33 cellular contexts compared by ENCODE assay signal in the genomic region with DNA sequence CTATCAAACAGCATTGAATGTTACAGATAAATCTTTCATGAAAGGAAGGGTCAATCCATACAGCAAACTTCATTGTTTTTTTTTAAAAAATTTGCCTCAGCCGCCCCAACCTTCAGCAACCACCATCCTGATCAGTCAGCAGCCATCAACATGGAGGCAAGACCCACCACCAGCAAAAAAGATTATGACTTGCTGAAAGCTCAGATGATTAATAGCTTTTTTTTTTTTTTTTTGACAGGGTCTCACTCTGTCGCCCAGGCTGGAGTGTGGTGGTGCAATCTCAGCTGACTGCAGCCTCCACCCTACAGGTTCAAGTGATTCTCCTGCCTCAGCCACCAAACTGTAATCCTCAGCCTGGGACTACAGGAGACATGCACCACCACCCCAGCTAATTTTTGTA. TPM values are rescaled to one million over a fixed set of nuclear protein-coding genes. Genes with fewer than 3 reads are reported as not detected.
"Had no signal": no experiment of that assay in that cellular context is flagged by ENCODE, and none has a peak within 500 bp of the region (broad histone marks: within the 10 kb centered on the region; RNA-seq: fewer than 3 reads in every experiment).

No MANE protein-coding gene starts in this region.

- H3K4me2 ChIP-seq: KMS-11 had no signal

- H3K9ac ChIP-seq: KMS-11 had no signal

- H3K4me1 ChIP-seq: ascending aorta, body of pancreas, Peyer's patch, SJSA1 had no signal

- H3K27me3 ChIP-seq: ascending aorta, body of pancreas, Peyer's patch, SJSA1 had no signal

- H3K4me3 ChIP-seq: ascending aorta, body of pancreas, MG63, Peyer's patch, SJSA1 had no signal

- DNase-seq: activated CD4-positive, alpha-beta T cell treated with anti-CD3 and anti-CD28 coated beads for 48 hours; activated CD4-positive, alpha-beta T cell treated with anti-CD3 and anti-CD28 coated beads, Interleukin-2, amount 50 U/mL, for 4 hours; activated CD4-positive, CD25-positive, alpha-beta regulatory T cell treated with anti-CD3 and anti-CD28 coated beads, Interleukin-2, amount 50 U/mL, for 72 hours; activated CD8-positive, alpha-beta memory T cell treated with anti-CD3 and anti-CD28 coated beads, Interleukin-2, amount 50 U/mL, for 48 hours; activated CD8-positive, alpha-beta T cell treated with anti-CD3 and anti-CD28 coated beads, Interleukin-2, amount 10 ng/mL, durations not matched to agents 7 days and 5 days; activated effector memory CD4-positive, alpha-beta T cell treated with anti-CD3 and anti-CD28 coated beads, Interleukin-2, amount 50 U/mL, for 16 hours; activated naive CD4-positive, alpha-beta T cell treated with anti-CD3 and anti-CD28 coated beads for 36 hours; activated T-cell treated with anti-CD3 and anti-CD28 coated beads, Interleukin-2, amount 50 U/mL, for 1 hour; amniotic stem cell; body of pancreas; central memory CD4-positive, alpha-beta T cell; MG63; MV-4-11; NCI-H1092 treated with DMSO at 0.1 percent for 48 hours; NCI-H1417 treated with DMSO at 0.1 percent for 48 hours; NCI-H1694; NCI-H2029; NCI-H2107; NCI-H345; NCI-H510A; NCI-H526 treated with DMSO at 0.1 percent for 48 hours; NCI-H82; Peyer's patch; SHP77; SW 1271 had no signal

- H3K9me3 ChIP-seq: ascending aorta, body of pancreas, MG63, Peyer's patch, SJSA1 had no signal

- ATAC-seq: activated CD8-positive, alpha-beta T cell treated with anti-CD3 and anti-CD28 coated beads, Interleukin-2, amount 10 ng/mL, durations not matched to agents 7 days and 5 days; body of pancreas; SK-N-SH treated with all-trans-retinoic acid at 6 μM for 48 hours; WTC11 had no signal

- H3K27ac ChIP-seq: ascending aorta, body of pancreas, KMS-11, Peyer's patch, RWPE1, SJSA1 had no signal

- H3K36me3 ChIP-seq: ascending aorta, MG63, Peyer's patch, SJSA1 had no signal

RNA-seq across cellular contexts. Expression of a gene that starts 18.0 kb away (rescaled TPM):
- total RNA-seq: ascending aorta, bronchial epithelial cell, SJSA1 had no signal

RNA-seq across cellular contexts. Expression of a gene that starts 22.4 kb away (rescaled TPM):
- total RNA-seq: OCI-LY7, SJSA1 had no signal

RNA-seq across cellular contexts. Expression of a gene that starts 34.4 kb away (rescaled TPM):
- total RNA-seq: SJSA1 had no signal

RNA-seq across cellular contexts. Expression of a gene that starts 56.0 kb away (rescaled TPM):
- total RNA-seq: ascending aorta, bronchial epithelial cell, OCI-LY7, SJSA1 had no signal

RNA-seq across cellular contexts. Expression of a gene that starts 57.6 kb away (rescaled TPM):
- total RNA-seq: ascending aorta, body of pancreas, bronchial epithelial cell, OCI-LY7, SJSA1 had no signal
